1 cellular context compared by ENCODE assay signal in genomic region chr1:160374701-160375443, GRCh38.
TF ChIP-seq lines count a peak whose summit lies in the region.

No MANE protein-coding gene starts in this region.

TF ChIP-seq in H1, 55 proteins besides CTCF, POLR2A, EP300 and RAD21:
- no peak for TF ChIP-seq SRF (IDR thresholded peaks at IDR 0.05; ENCODE audit: low read depth, low read length)
- TF ChIP-seq SP4 (IDR thresholded peaks at IDR 0.05; ENCODE audit: low read length): no peak
- no peak for TF ChIP-seq EZH2 (IDR thresholded peaks at IDR 0.05; ENCODE audit: low read depth, low read length, severe bottlenecking)
- no peak for TF ChIP-seq TCF12 (IDR thresholded peaks at IDR 0.05; ENCODE audit: low read depth, low read length)
- TF ChIP-seq SAP30 (IDR thresholded peaks at IDR 0.05; ENCODE audit: insufficient read depth, insufficient replicate concordance, low read length): no peak
- no peak for TF ChIP-seq HDAC2 (IDR thresholded peaks at IDR 0.05; ENCODE audit: borderline replicate concordance in 1 of 2, low read depth in 2 of 2, low read length in 2 of 2)
- peak; percentile 87 for TF ChIP-seq CTBP2 (IDR thresholded peaks at IDR 0.05; ENCODE audit: borderline replicate concordance, insufficient read depth, insufficient read length, low read length)
- no peak for TF ChIP-seq E2F6 (IDR thresholded peaks at IDR 0.05)
- TF ChIP-seq CBX5 (IDR thresholded peaks at IDR 0.05; ENCODE audit: low read depth, low read length): no peak
- no peak for TF ChIP-seq GABPA (IDR thresholded peaks at IDR 0.05; ENCODE audit: borderline replicate concordance, insufficient read depth, low read length)
- no peak for TF ChIP-seq MAX (IDR thresholded peaks at IDR 0.05)
- TF ChIP-seq JUND (IDR thresholded peaks at IDR 0.05; ENCODE audit: low read length): no peak
- no peak for TF ChIP-seq MAFK (IDR thresholded peaks at IDR 0.05; ENCODE audit: low read depth, low read length)
- TF ChIP-seq NANOG (IDR thresholded peaks at IDR 0.05; ENCODE audit: insufficient read depth, low read depth, low read length, poor library complexity, severe bottlenecking): no peak
- no peak for TF ChIP-seq KDM5A (IDR thresholded peaks at IDR 0.05; ENCODE audit: low read length)
- TF ChIP-seq HDAC6 (IDR thresholded peaks at IDR 0.05; ENCODE audit: low read depth, low read length): no peak
- no peak for TF ChIP-seq SP1 (IDR thresholded peaks at IDR 0.05; ENCODE audit: low read depth, low read length)
- no peak for TF ChIP-seq POLR2AphosphoS5 (IDR thresholded peaks at IDR 0.05; ENCODE audit: low read depth, low read length)
- TF ChIP-seq POU5F1 (IDR thresholded peaks at IDR 0.05; ENCODE audit: low read depth, low read length): no peak
- no peak for TF ChIP-seq TBP (IDR thresholded peaks at IDR 0.05; ENCODE audit: low read depth, low read length)
- peak; percentile 58; the same call in 1 of the 2 replicates for TF ChIP-seq EGR1 (IDR thresholded peaks at IDR 0.05; ENCODE audit: borderline replicate concordance, low read depth, low read length)
- TF ChIP-seq SIX5 (IDR thresholded peaks at IDR 0.05; ENCODE audit: low read depth, low read length): no peak
- TF ChIP-seq ATF2 (IDR thresholded peaks at IDR 0.05; ENCODE audit: low read length): no peak
- TF ChIP-seq CHD1 (IDR thresholded peaks at IDR 0.05; ENCODE audit: low read depth, low read length): no peak
- TF ChIP-seq JUN (IDR thresholded peaks at IDR 0.05; ENCODE audit: low read depth, low read length): no peak
- TF ChIP-seq ASH2L (IDR thresholded peaks at IDR 0.05; ENCODE audit: low read length): peak; percentile 69
- TF ChIP-seq RBBP5 (IDR thresholded peaks at IDR 0.05; ENCODE audit: borderline replicate concordance, low read depth, low read length): 0 out of 2 replicates have a peak, but pooled peaks have one; percentile 3
- no peak for TF ChIP-seq TAF1 (IDR thresholded peaks at IDR 0.05; ENCODE audit: low read depth, low read length)
- no peak for TF ChIP-seq SP2 (IDR thresholded peaks at IDR 0.05; ENCODE audit: low read length)
- TF ChIP-seq SUZ12 (IDR thresholded peaks at IDR 0.05; ENCODE audit: low read length): no peak; the same call in 1 of the 2 replicates
